1 cellular context compared by ENCODE assay signal in the genomic region with DNA sequence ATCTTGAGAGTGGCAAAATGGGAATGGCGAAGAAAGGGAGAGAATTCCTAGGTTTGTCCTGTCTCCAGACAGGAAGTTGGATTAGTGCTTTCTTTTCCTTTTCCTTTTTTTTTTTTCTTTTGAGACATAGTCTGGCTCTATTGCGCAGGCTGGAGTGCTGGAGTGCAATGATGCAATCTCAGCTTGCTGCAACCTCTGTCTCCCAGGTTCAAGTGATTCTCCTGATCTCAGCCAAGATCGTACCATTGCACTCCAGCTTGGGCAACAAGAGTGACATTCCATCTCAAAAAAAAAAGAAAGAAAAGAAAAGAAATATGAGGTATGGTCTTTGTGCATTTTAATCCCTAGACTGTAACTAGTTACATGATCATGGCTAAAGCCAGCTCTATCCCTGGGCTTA.
TF ChIP-seq lines count a peak whose summit lies in the region.

No MANE protein-coding gene starts in this region.

TF ChIP-seq in HCT116, 20 proteins besides CTCF, POLR2A, EP300 and RAD21:
- 0 out of 2 replicates have a peak, but pooled peaks have one; percentile 27 for TF ChIP-seq CEBPB (IDR thresholded peaks at IDR 0.05; ENCODE audit: low read depth)
- TF ChIP-seq, protein P1, sequence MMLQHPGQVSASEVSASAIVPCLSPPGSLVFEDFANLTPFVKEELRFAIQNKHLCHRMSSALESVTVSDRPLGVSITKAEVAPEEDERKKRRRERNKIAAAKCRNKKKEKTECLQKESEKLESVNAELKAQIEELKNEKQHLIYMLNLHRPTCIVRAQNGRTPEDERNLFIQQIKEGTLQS (IDR thresholded peaks at IDR 0.05), result no peak
- TF ChIP-seq POLR2AphosphoS5 (IDR thresholded peaks at IDR 0.05; ENCODE audit: low read depth, low read length), result no peak
- TF ChIP-seq YY1 (IDR thresholded peaks at IDR 0.05; ENCODE audit: extremely low read depth, insufficient replicate concordance, low read depth, low read length), result no peak
